Comparison of ENCODE assay signal across 10 cellular contexts in the genomic region with DNA sequence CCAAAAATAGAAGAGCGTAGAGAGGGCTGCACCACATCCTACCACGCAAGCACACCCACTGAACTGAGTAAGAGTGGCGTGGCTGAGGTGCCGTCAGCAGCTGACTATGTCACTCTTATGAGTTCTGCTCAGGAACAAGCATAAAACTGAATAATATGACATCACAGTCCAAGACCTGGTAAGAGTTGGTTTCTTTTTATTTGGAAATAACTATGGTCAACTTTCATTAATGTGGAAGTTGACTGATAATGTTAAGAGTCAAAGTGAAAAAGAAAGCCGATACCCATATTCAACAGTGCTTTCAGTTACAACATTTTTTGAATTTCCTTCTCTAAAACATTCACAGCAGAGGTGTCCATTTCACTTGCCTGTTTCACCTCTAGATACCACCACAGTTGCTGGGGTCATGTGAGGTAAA. TPM values are rescaled to one million over a fixed set of nuclear protein-coding genes. Genes with fewer than 3 reads are reported as not detected.
DNase-seq lines count a peak whose midpoint lies in the region; ATAC-seq and TF ChIP-seq lines count a peak whose summit lies in the region.
"Had no signal": no experiment of that assay in that cellular context is flagged by ENCODE, and none has a peak within 500 bp of the region (broad histone marks: within the 10 kb centered on the region; RNA-seq: fewer than 3 reads in every experiment).

No MANE protein-coding gene starts in this region.

- peak; percentile 60 for ATAC-seq in HG02571 (IDR thresholded peaks at IDR 0.05; ENCODE audit: unreplicated experiment)
- ATAC-seq in HG03575 (IDR thresholded peaks at IDR 0.05; ENCODE audit: extremely low read depth, insufficient number of reproducible peaks, low FRiP score, unreplicated experiment): peak; percentile 47
- ATAC-seq in stimulated activated memory B cell treated with anti-CD40 and anti-IgM and Interleukin-4, amounts not matched to agents 10 μg/mL and 1 μg/mL and 100 μg/mL, for 72 hours: no peak

- no peaks in the 10 kb centered on the region for H3K27me3 Mint-ChIP-seq in stimulated activated memory B cell treated with anti-CD40 and anti-IgM and Interleukin-4, amounts not matched to agents 10 μg/mL and 1 μg/mL and 100 μg/mL, for 72 hours

- no peak overlapping the region for H3K4me3 ChIP-seq in left ventricle myocardium inferior

- no peak overlapping the region for H3K4me3 Mint-ChIP-seq in stimulated activated memory B cell treated with anti-CD40 and anti-IgM and Interleukin-4, amounts not matched to agents 10 μg/mL and 1 μg/mL and 100 μg/mL, for 72 hours
- H3K4me3 Mint-ChIP-seq: endodermal cell had no signal

- DNase-seq in activated CD8-positive, alpha-beta memory T cell treated with anti-CD3 and anti-CD28 coated beads, Interleukin-2, amount 50 U/mL, for 4 hours: peak; percentile 26
- DNase-seq in activated CD8-positive, alpha-beta memory T cell treated with anti-CD3 and anti-CD28 coated beads for 24 hours: no peak
- peak; percentile 11 for DNase-seq in stimulated activated CD8-positive, alpha-beta memory T cell treated with anti-CD3 and anti-CD28 coated beads, Interleukin-4, amount 100 ng/mL, for 24 hours (ENCODE audit: low read depth)
- DNase-seq in activated gamma-delta T cell (lab: John Stamatoyannopoulos, UW) (no peak), left ventricle myocardium inferior (no peak)
- DNase-seq: endodermal cell, NCI-H510A had no signal

- TF ChIP-seq CTCF in left ventricle myocardium inferior (IDR thresholded peaks at IDR 0.05; ENCODE audit: borderline replicate concordance): no peak

- H3K9me3 Mint-ChIP-seq in stimulated activated memory B cell treated with anti-CD40 and anti-IgM and Interleukin-4, amounts not matched to agents 10 μg/mL and 1 μg/mL and 100 μg/mL, for 72 hours: no peaks in the 10 kb centered on the region
- H3K9me3 Mint-ChIP-seq: endodermal cell had no signal

- no peaks in the 10 kb centered on the region for H3K9me3 ChIP-seq in left ventricle myocardium inferior (replicated peaks)

- H3K36me3 Mint-ChIP-seq in stimulated activated memory B cell treated with anti-CD40 and anti-IgM and Interleukin-4, amounts not matched to agents 10 μg/mL and 1 μg/mL and 100 μg/mL, for 72 hours: peaks cover 58% of the 10 kb centered on the region

- H3K27me3 ChIP-seq in left ventricle myocardium inferior (ENCODE audit: low read depth): no peaks in the 10 kb centered on the region

- peaks cover 60% of the 10 kb centered on the region for H3K36me3 ChIP-seq in left ventricle myocardium inferior

- no peaks in the 10 kb centered on the region for H3K4me1 Mint-ChIP-seq in stimulated activated memory B cell treated with anti-CD40 and anti-IgM and Interleukin-4, amounts not matched to agents 10 μg/mL and 1 μg/mL and 100 μg/mL, for 72 hours

- no peak overlapping the region for H3K27ac Mint-ChIP-seq in stimulated activated memory B cell treated with anti-CD40 and anti-IgM and Interleukin-4, amounts not matched to agents 10 μg/mL and 1 μg/mL and 100 μg/mL, for 72 hours
- H3K27ac Mint-ChIP-seq: endodermal cell had no signal

- intact Hi-C loops in left ventricle myocardium inferior (cut with micrococcal nuclease): no loop called here

- no peak overlapping the region for H3K27ac ChIP-seq in left ventricle myocardium inferior (replicated peaks)

- peaks cover 3% of the 10 kb centered on the region for H3K4me1 ChIP-seq in left ventricle myocardium inferior

RNA-seq across cellular contexts. Expression of a gene that starts 44.6 kb away (rescaled TPM):
- total RNA-seq in left ventricle myocardium inferior: 97.2 TPM

Comparison
In these comparisons a context has a peak if more than half of its experiments do, and no peak if none do; other contexts are left out.
1. DNase-seq: peak in activated CD8-positive, alpha-beta memory T cell treated with anti-CD3 and anti-CD28 coated beads, Interleukin-2, amount 50 U/mL, for 4 hours (single experiment) and stimulated activated CD8-positive, alpha-beta memory T cell treated with anti-CD3 and anti-CD28 coated beads, Interleukin-4, amount 100 ng/mL, for 24 hours (single experiment); none in activated CD8-positive, alpha-beta memory T cell treated with anti-CD3 and anti-CD28 coated beads for 24 hours (single experiment), activated gamma-delta T cell (single experiment) and left ventricle myocardium inferior (single experiment).